23 cellular contexts compared by ENCODE assay signal in the genomic region with DNA sequence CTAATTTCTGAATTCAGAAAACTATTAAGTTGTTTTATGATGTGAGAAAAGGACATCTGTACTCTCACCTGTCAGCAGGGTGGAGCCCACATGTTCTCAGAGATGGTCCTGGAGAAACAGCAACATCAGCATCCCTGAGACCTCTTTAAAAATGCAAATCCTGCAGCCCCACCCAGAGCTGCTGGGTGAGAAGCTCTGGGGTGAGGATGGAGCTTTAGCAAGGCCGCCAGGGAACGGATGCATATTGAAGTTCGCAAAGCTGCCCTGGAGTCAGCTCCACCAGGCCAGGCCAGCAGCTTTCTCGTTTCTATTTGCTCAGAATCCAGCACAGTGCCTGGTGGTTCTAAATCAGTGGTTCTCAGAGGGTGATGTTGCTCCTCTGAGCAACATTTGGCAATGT. TPM values are rescaled to one million over a fixed set of nuclear protein-coding genes. Genes with fewer than 3 reads are reported as not detected.
DNase-seq lines count a peak whose midpoint lies in the region; ATAC-seq and TF ChIP-seq lines count a peak whose summit lies in the region.
"Had no signal": no experiment of that assay in that cellular context is flagged by ENCODE, and none has a peak within 500 bp of the region (broad histone marks: within the 10 kb centered on the region; RNA-seq: fewer than 3 reads in every experiment).

No MANE protein-coding gene starts in this region.

- ATAC-seq in T-cell (replicated peaks in 1 of 4) (peak in 2 of 4 experiments; percentile 2), GM21447 (IDR thresholded peaks at IDR 0.05; ENCODE audit: unreplicated experiment) (no peak)
- ATAC-seq: A549, left ventricle myocardium superior had no signal

- H3K27ac Mint-ChIP-seq in activated T-cell treated with anti-CD3 and anti-CD28 coated beads, Interleukin-2, amount 50 U/mL, for 24 hours: peak overlapping the region; percentile 97
- H3K27ac Mint-ChIP-seq in T-cell (peak overlapping the region; percentile 99 to 100), osteocyte (ENCODE audit: unreplicated experiment) (no peak overlapping the region)
- peak overlapping the region; percentile 97 for H3K27ac Mint-ChIP-seq in activated naive CD8-positive, alpha-beta T cell treated with anti-CD3 and anti-CD28 coated beads for 36 hours
- H3K27ac Mint-ChIP-seq: mesothelial cell of epicardium, nephron progenitor cell had no signal

- H3K4me3 Mint-ChIP-seq in activated T-cell treated with anti-CD3 and anti-CD28 coated beads, Interleukin-2, amount 50 U/mL, for 24 hours: peak overlapping the region; percentile 80
- H3K4me3 Mint-ChIP-seq in T-cell: peak overlapping the region; percentile 83 to 90 (median 83)
- H3K4me3 Mint-ChIP-seq in activated naive CD8-positive, alpha-beta T cell treated with anti-CD3 and anti-CD28 coated beads for 36 hours: peak overlapping the region; percentile 87
- no peak overlapping the region for H3K4me3 Mint-ChIP-seq in osteocyte (ENCODE audit: unreplicated experiment)
- H3K4me3 Mint-ChIP-seq: mesothelial cell of epicardium, nephron progenitor cell had no signal

- no peaks in the 10 kb centered on the region for H3K27me3 Mint-ChIP-seq in activated T-cell treated with anti-CD3 and anti-CD28 coated beads, Interleukin-2, amount 50 U/mL, for 24 hours
- H3K27me3 Mint-ChIP-seq in T-cell: no peaks in the 10 kb centered on the region
- H3K27me3 Mint-ChIP-seq in activated naive CD8-positive, alpha-beta T cell treated with anti-CD3 and anti-CD28 coated beads for 36 hours: no peaks in the 10 kb centered on the region
- H3K27me3 Mint-ChIP-seq in osteocyte (ENCODE audit: unreplicated experiment): peaks cover 4% of the 10 kb centered on the region

- H3K4me1 Mint-ChIP-seq in activated T-cell treated with anti-CD3 and anti-CD28 coated beads, Interleukin-2, amount 50 U/mL, for 24 hours (ENCODE audit: low read depth): peaks cover 87% of the 10 kb centered on the region
- H3K4me1 Mint-ChIP-seq in T-cell (peaks cover 91 to 93% (median 93%) of the 10 kb centered on the region in 3 donors), osteocyte (ENCODE audit: unreplicated experiment) (no peaks in the 10 kb centered on the region)
- H3K4me1 Mint-ChIP-seq in activated naive CD8-positive, alpha-beta T cell treated with anti-CD3 and anti-CD28 coated beads for 36 hours: peaks cover 66% of the 10 kb centered on the region
- H3K4me1 Mint-ChIP-seq: mesothelial cell of epicardium had no signal

- CTCF ChIA-PET in T-cell (lab: Charles Lee): interaction anchor here (0.7 to 3.4 kb wide), 9 partner anchors 12 to 57 kb away, joined by 3 to 19 read pairs (median 8); partner anchors contain the start of gene PRKCQ (in 1 of the 2)

- TF ChIP-seq CTCF in osteocyte (IDR thresholded peaks at IDR 0.05): no peak

- H3K36me3 Mint-ChIP-seq in activated T-cell treated with anti-CD3 and anti-CD28 coated beads, Interleukin-2, amount 50 U/mL, for 24 hours (ENCODE audit: low read depth): peaks cover 41% of the 10 kb centered on the region
- H3K36me3 Mint-ChIP-seq in T-cell: peaks cover 37% of the 10 kb centered on the region
- H3K36me3 Mint-ChIP-seq in activated naive CD8-positive, alpha-beta T cell treated with anti-CD3 and anti-CD28 coated beads for 36 hours: peaks cover 47% of the 10 kb centered on the region
- H3K36me3 Mint-ChIP-seq in osteocyte (ENCODE audit: unreplicated experiment): no peaks in the 10 kb centered on the region
- H3K36me3 Mint-ChIP-seq: mesothelial cell of epicardium had no signal

- POLR2A ChIA-PET in T-cell (lab: Charles Lee): interaction anchor here (0.5 to 1.2 kb wide), 9 partner anchors 11 to 444 kb away, joined by 3 to 7 read pairs (median 3); no protein-coding TSS in a partner anchor

- peaks cover 3% of the 10 kb centered on the region for H3K9me3 Mint-ChIP-seq in activated T-cell treated with anti-CD3 and anti-CD28 coated beads, Interleukin-2, amount 50 U/mL, for 24 hours
- no peaks in the 10 kb centered on the region for H3K9me3 Mint-ChIP-seq in T-cell
- H3K9me3 Mint-ChIP-seq in activated naive CD8-positive, alpha-beta T cell treated with anti-CD3 and anti-CD28 coated beads for 36 hours: peaks cover 3% of the 10 kb centered on the region
- no peaks in the 10 kb centered on the region for H3K9me3 Mint-ChIP-seq in osteocyte (ENCODE audit: unreplicated experiment)
- H3K9me3 Mint-ChIP-seq: mesothelial cell of epicardium, nephron progenitor cell had no signal

- DNase-seq in activated T-cell treated with anti-CD3 and anti-CD28 coated beads, Interleukin-2, amount 50 U/mL, for 24 hours: no peak
- DNase-seq in activated T-cell treated with anti-CD3 and anti-CD28 coated beads, Interleukin-2, amount 50 U/mL, for 1 hour: no peak
- DNase-seq in T-cell (peak in 1 of 34 experiments; percentile 16), osteocyte (ENCODE audit: extremely low spot score, unreplicated experiment) (peak; percentile 42), GDM1 (lab: John Stamatoyannopoulos, UW) (no peak), AG08395 (ENCODE audit: low spot score) (no peak)
- no peak for DNase-seq in activated naive CD8-positive, alpha-beta T cell treated with anti-CD3 and anti-CD28 coated beads for 36 hours
- DNase-seq: amniotic stem cell, BE2C, dermis blood vessel endothelial cell, GOT3, left ventricle myocardium superior, NCI-H2029, NCI-H345, NCI-H774, nephron progenitor cell, right lobe of liver, SHP77, SW 1271 had no signal

RNA-seq across cellular contexts. Expression of gene PRKCQ, which starts 49.1 kb away (rescaled TPM):
- 10 to 100 TPM; 60.3 to 67.4 (median 61.6) TPM for total RNA-seq in T-cell
- total RNA-seq in activated naive CD8-positive, alpha-beta T cell treated with anti-CD3 and anti-CD28 coated beads for 36 hours: 10 to 100 TPM; 44.9 to 45.9 TPM
- 0.11 TPM in 1 of 2 replicates, not detected in the other for total RNA-seq in osteocyte
- total RNA-seq: LHCN-M2 had no signal

Comparison
In these comparisons a context has a peak if more than half of its experiments do, and no peak if none do; other contexts are left out.
1. RNA of gene PRKCQ, which starts 49.1 kb away (total RNA-seq): 60.3 to 67.4 TPM in T-cell and 44.9 to 45.9 TPM in activated naive CD8-positive, alpha-beta T cell treated with anti-CD3 and anti-CD28 coated beads for 36 hours; 0.11 TPM in osteocyte; every median in the first group is over 10 times any median in the second.